Comparison of ENCODE assay signal across 12 cellular contexts in the genomic region with DNA sequence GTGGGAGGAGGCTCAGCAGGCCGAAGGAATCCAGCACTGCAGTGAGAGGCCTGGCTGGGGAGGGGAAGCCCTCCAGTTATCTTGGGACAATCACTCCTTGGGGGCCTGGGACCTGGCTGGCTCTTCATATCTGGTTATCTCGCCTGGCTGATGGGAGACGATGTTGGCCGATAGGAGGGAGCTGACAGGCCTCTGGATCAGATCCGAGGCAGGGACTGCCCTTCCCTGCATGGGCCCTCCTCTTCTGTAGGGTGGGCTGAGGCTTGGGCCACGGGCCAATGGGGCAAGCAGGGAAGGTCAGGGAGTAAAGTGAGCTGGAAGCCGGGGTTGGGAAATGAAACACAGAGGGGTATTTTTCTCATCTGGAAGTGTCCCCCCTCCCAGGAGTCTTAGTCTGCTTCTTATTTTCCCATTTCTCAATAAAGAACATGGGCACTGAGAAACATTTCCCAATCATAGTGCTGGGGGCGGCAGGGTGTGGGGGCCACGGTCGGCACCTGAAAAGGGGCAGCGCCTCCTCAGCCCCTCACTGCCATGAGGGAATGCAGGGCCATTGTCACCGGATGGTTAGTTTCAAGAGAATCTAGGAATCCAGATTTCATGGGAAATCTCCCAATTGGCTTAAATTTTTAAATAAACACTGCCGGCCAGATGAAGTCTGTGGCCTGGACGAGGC. TPM values are rescaled to one million over a fixed set of nuclear protein-coding genes. Genes with fewer than 3 reads are reported as not detected.
DNase-seq lines count a peak whose midpoint lies in the region; ATAC-seq, FAIRE-seq and TF ChIP-seq lines count a peak whose summit lies in the region.
"Had no signal": no experiment of that assay in that cellular context is flagged by ENCODE, and none has a peak within 500 bp of the region (broad histone marks: within the 10 kb centered on the region; RNA-seq: fewer than 3 reads in every experiment).

No MANE protein-coding gene starts in this region.

- peaks cover 11% of the 10 kb centered on the region; the same call in 1 of the 2 replicates for H3K36me3 ChIP-seq in OCI-LY1 (ENCODE audit: insufficient read depth, low read length)
- H3K36me3 ChIP-seq in mesendoderm (ENCODE audit: control insufficient read depth, insufficient read depth, low read length) = no peaks in the 10 kb centered on the region
- peaks cover 0 to 66% (median 41%) of the 10 kb centered on the region in 5 donors for H3K36me3 ChIP-seq in subcutaneous abdominal adipose tissue (ENCODE audit: control insufficient read depth in 5 of 5, insufficient read depth in 5 of 5, low read length in 5 of 5)

- peak overlapping the region; percentile 33 for H2BK120ac ChIP-seq in mesendoderm (ENCODE audit: low read depth, low read length)

- H3K79me1 ChIP-seq in mesendoderm (ENCODE audit: low read length) = peaks cover 11% of the 10 kb centered on the region

- H3K4me1 ChIP-seq in OCI-LY1 (ENCODE audit: insufficient read depth, low read length, severe bottlenecking) = peaks cover 22% of the 10 kb centered on the region
- H3K4me1 ChIP-seq in mesendoderm (ENCODE audit: control insufficient read depth, low read depth, low read length) = peaks cover 28% of the 10 kb centered on the region
- H3K4me1 ChIP-seq in subcutaneous abdominal adipose tissue (ENCODE audit: control insufficient read depth in 5 of 5, insufficient read depth in 5 of 5, low read length in 5 of 5) = peaks cover 9 to 26% (median 24%) of the 10 kb centered on the region in 5 donors

- H3K27ac ChIP-seq in OCI-LY1 (ENCODE audit: low read depth, low read length, poor library complexity, severe bottlenecking) = peak overlapping the region; percentile 86
- peak overlapping the region; percentile 71 to 98 for H3K27ac ChIP-seq in coronary artery
- H3K27ac ChIP-seq in mesendoderm (ENCODE audit: low read depth, low read length) = peak overlapping the region; percentile 76
- H3K27ac ChIP-seq in subcutaneous abdominal adipose tissue (ENCODE audit: low read depth, low read length) = peak overlapping the region; percentile 74

- WGBS in mesendoderm (ENCODE audit: extremely low coverage, insufficient coverage, low lambda C conversion rate) = no CpG with 5 or more reads among the region's 14 CpGs

- no peak overlapping the region for H4K8ac ChIP-seq in mesendoderm (ENCODE audit: low read depth, low read length)

- peak overlapping the region; percentile 82 for H3K4ac ChIP-seq in mesendoderm (ENCODE audit: low read depth, low read length)

- no peaks in the 10 kb centered on the region; the same call in 1 of the 2 replicates for H3F3A ChIP-seq in OCI-LY1 (ENCODE audit: insufficient read depth, low read length)

- H2BK5ac ChIP-seq in mesendoderm (ENCODE audit: low read length) = peak overlapping the region; percentile 96

- peak overlapping the region; percentile 53; the same call in 1 of the 2 replicates for H3K4me2 ChIP-seq in OCI-LY1 (ENCODE audit: low read length)
- no peak overlapping the region for H3K4me2 ChIP-seq in mesendoderm (ENCODE audit: low read length)

- DNase-seq in coronary artery (ENCODE audit: low spot score) = no peak
- peak; percentile 95 for DNase-seq in mesendoderm
- no peak for DNase-seq in GM12891 (ENCODE audit: insufficient read length, low spot score)
- DNase-seq in NCI-H2171 treated with DMSO at 0.1 percent for 48 hours (lab: John Stamatoyannopoulos, UW) = no peak
- no peak for DNase-seq in AML-193 (lab: John Stamatoyannopoulos, UW)
- DNase-seq: activated CD4-positive, alpha-beta T cell treated with anti-CD3 and anti-CD28 coated beads, Interleukin-2, amount 50 U/mL, for 1 hour; effector CD8-positive, alpha-beta T cell; NCI-H748 treated with DMSO at 0.1 percent for 48 hours had no signal

- peak overlapping the region; percentile 71 for H3K18ac ChIP-seq in mesendoderm (ENCODE audit: low read length)

- H2BK15ac ChIP-seq in mesendoderm (replicated peaks; ENCODE audit: low read depth) = no peak overlapping the region

- H3K56ac ChIP-seq in mesendoderm (ENCODE audit: low read length) = peak overlapping the region; percentile 86

- no peak overlapping the region for H3K4me3 ChIP-seq in OCI-LY1 (ENCODE audit: low read depth, low read length, poor library complexity, severe bottlenecking)
- H3K4me3 ChIP-seq in coronary artery = peak overlapping the region; percentile 56
- H3K4me3 ChIP-seq in mesendoderm (ENCODE audit: low read length) = no peak overlapping the region
- no peak overlapping the region for H3K4me3 ChIP-seq in subcutaneous abdominal adipose tissue (ENCODE audit: low read depth in 1 of 5, low read length in 5 of 5)
- H3K4me3 ChIP-seq: mucosa of descending colon had no signal

- no peak overlapping the region for H2AFZ ChIP-seq in OCI-LY1 (ENCODE audit: low read length)

- H2AK5ac ChIP-seq in mesendoderm (ENCODE audit: low read length) = peak overlapping the region; percentile 87

- H3K79me2 ChIP-seq in OCI-LY1 (ENCODE audit: insufficient read depth, low read length) (no peaks in the 10 kb centered on the region), mesendoderm (ENCODE audit: control insufficient read depth, insufficient read depth, low read length) (peaks cover 2% of the 10 kb centered on the region)

- no peaks in the 10 kb centered on the region for H3K9me3 ChIP-seq in OCI-LY1 (ENCODE audit: low read length)
- no peaks in the 10 kb centered on the region for H3K9me3 ChIP-seq in subcutaneous abdominal adipose tissue (ENCODE audit: control insufficient read depth in 5 of 5, low read length in 5 of 5)
- H3K9me3 ChIP-seq: mucosa of descending colon had no signal

- no peak overlapping the region for H4K5ac ChIP-seq in mesendoderm (ENCODE audit: low read length)

- TF ChIP-seq CTCF in OCI-LY1 (IDR thresholded peaks at IDR 0.05; ENCODE audit: low read length) (no peak), coronary artery (IDR thresholded peaks at IDR 0.05) (no peak)

- H3K9ac ChIP-seq in OCI-LY1 (ENCODE audit: low read length) (no peak overlapping the region), mesendoderm (ENCODE audit: low read length) (peak overlapping the region; percentile 61), subcutaneous abdominal adipose tissue (ENCODE audit: low read length in 5 of 5) (peak overlapping the region in 4 of 5 donors; percentile 32 to 62 (median 42))

- ATAC-seq in HG02763 (IDR thresholded peaks at IDR 0.05; ENCODE audit: unreplicated experiment) = no peak

- FAIRE-seq in GM12891 (lab: Jason Lieb, UNC) = no peak

- H4K20me1 ChIP-seq in OCI-LY1 (ENCODE audit: insufficient read depth, low read length) = no peaks in the 10 kb centered on the region

- H3K27me3 ChIP-seq in OCI-LY1 (ENCODE audit: insufficient read depth, low read length) (no peaks in the 10 kb centered on the region), mesendoderm (ENCODE audit: insufficient read depth, low read length, poor library complexity) (no peaks in the 10 kb centered on the region), subcutaneous abdominal adipose tissue (ENCODE audit: control insufficient read depth in 5 of 5, insufficient read depth in 4 of 5, low read length in 5 of 5) (no peaks in the 10 kb centered on the region)

- H3K9me2 ChIP-seq in OCI-LY1 (ENCODE audit: low read depth, low read length) = no peaks in the 10 kb centered on the region

- no peak for TF ChIP-seq POLR2A in GM12891 (IDR thresholded peaks at IDR 0.05; ENCODE audit: low read depth, low read length)

- no peak overlapping the region for H3K23ac ChIP-seq in mesendoderm (ENCODE audit: low read length)

TF ChIP-seq in GM12891, 5 proteins besides CTCF, POLR2A, EP300 and RAD21:
- TF ChIP-seq TAF1 (IDR thresholded peaks at IDR 0.05; ENCODE audit: low read depth, low read length) = no peak
- no peak for TF ChIP-seq SPI1 (IDR thresholded peaks at IDR 0.05; ENCODE audit: low read depth, low read length)
- TF ChIP-seq POLR2AphosphoS5 (IDR thresholded peaks at IDR 0.05; ENCODE audit: low read depth, low read length) = no peak
- no peak for TF ChIP-seq PAX5 (IDR thresholded peaks at IDR 0.05; ENCODE audit: insufficient read depth, low read length, severe bottlenecking)
- no peak for TF ChIP-seq POU2F2 (IDR thresholded peaks at IDR 0.05; ENCODE audit: low read depth, low read length)

RNA-seq across cellular contexts. Expression of gene MANBAL, which starts 25.3 kb away (rescaled TPM):
- 53.9 TPM for polyA plus RNA-seq in mesendoderm (2013, experiment 1 of 2)
- polyA plus RNA-seq in mesendoderm (2013, experiment 2 of 2) = 53.4 TPM
- 17.5 TPM for polyA plus RNA-seq in GM12891 (2012; ENCODE audit: low read depth, missing spikeins)

RNA-seq across cellular contexts. Expression of gene SRC, which starts 31.2 kb away (rescaled TPM):
- polyA plus RNA-seq in mesendoderm (2013, experiment 1 of 2) = 18.4 TPM
- 19.3 TPM for polyA plus RNA-seq in mesendoderm (2013, experiment 2 of 2)
- polyA plus RNA-seq in GM12891 (2012; ENCODE audit: low read depth, missing spikeins) = 24.6 TPM

RNA-seq across cellular contexts. Expression of gene GHRH, which starts 53.1 kb away (rescaled TPM):
- not detected for polyA plus RNA-seq in mesendoderm (2013, experiment 1 of 2)
- not detected for polyA plus RNA-seq in mesendoderm (2013, experiment 2 of 2)
- polyA plus RNA-seq in GM12891 (2012; ENCODE audit: low read depth, missing spikeins) = not detected
